Comparison of ENCODE assay signal across 26 cellular contexts in the genomic region with DNA sequence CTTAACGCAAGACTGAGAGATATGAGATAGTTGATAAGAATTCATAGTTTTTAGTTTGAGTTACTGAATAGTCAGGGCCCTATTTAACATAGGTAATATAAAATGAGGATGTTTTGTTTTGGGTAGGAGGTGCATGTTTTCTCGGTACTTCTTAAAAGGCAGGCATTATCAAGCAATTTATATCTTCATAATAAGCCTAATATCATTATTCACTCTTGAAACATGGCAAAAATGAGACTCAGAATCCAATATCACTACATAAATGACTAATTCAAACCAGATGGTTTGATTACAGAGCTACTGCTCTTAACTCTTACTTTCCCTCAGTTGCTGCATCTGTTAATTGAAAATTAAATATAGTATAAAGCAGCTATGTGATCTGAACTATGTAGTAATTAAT.
"Had no signal": no experiment of that assay in that cellular context is flagged by ENCODE, and none has a peak within 500 bp of the region (broad histone marks: within the 10 kb centered on the region; RNA-seq: fewer than 3 reads in every experiment).

No MANE protein-coding gene starts in this region.

- H3K4me1 Mint-ChIP-seq: activated naive CD4-positive, alpha-beta T cell treated with anti-CD3 and anti-CD28 coated beads, Interleukin-2, amount 50 U/mL, for 24 hours; brain; IgD-negative memory B cell; T-helper 17 cell had no signal

- H3K27me3 ChIP-seq: ascending aorta had no signal

- ATAC-seq: activated CD8-positive, alpha-beta T cell treated with anti-CD3 and anti-CD28 coated beads, Interleukin-2, amount 10 ng/mL, durations not matched to agents 7 days and 5 days; Panc1; Right ventricle myocardium inferior; T-helper 17 cell; WTC11 had no signal

- H3K4me3 ChIP-seq: ascending aorta had no signal

- H3K9me3 Mint-ChIP-seq: brain, WTC11 had no signal

- H3K4me3 Mint-ChIP-seq: activated CD8-positive, alpha-beta T cell treated with anti-CD3 and anti-CD28 coated beads, Interleukin-2, amount 10 ng/mL, durations not matched to agents 7 days and 5 days; activated naive CD4-positive, alpha-beta T cell treated with anti-CD3 and anti-CD28 coated beads, Interleukin-2, amount 50 U/mL, for 24 hours; activated T-cell treated with anti-CD3 and anti-CD28 coated beads, Interleukin-2, amount 50 U/mL, for 24 hours; activated T-helper 1 cell treated with anti-CD3 and anti-CD28 coated beads, Interleukin-12 subunit alpha, Interleukin-12 subunit beta, Interleukin-2, Interleukin-4 antibody, amounts not matched to agents 30 ng/mL and 10 ng/mL and 1 ng/mL, durations not matched to agents 14 hours and 24 hours and 36 hours; brain; IgD-negative memory B cell; T-helper 17 cell; WTC11 had no signal

- H3K36me3 ChIP-seq: ascending aorta had no signal

- H3K27ac Mint-ChIP-seq: activated CD8-positive, alpha-beta T cell treated with anti-CD3 and anti-CD28 coated beads, Interleukin-2, amount 10 ng/mL, durations not matched to agents 7 days and 5 days; activated naive CD4-positive, alpha-beta T cell treated with anti-CD3 and anti-CD28 coated beads, Interleukin-2, amount 50 U/mL, for 24 hours; activated T-cell treated with anti-CD3 and anti-CD28 coated beads, Interleukin-2, amount 50 U/mL, for 24 hours; activated T-helper 1 cell treated with anti-CD3 and anti-CD28 coated beads, Interleukin-12 subunit alpha, Interleukin-12 subunit beta, Interleukin-2, Interleukin-4 antibody, amounts not matched to agents 30 ng/mL and 10 ng/mL and 1 ng/mL, durations not matched to agents 14 hours and 24 hours and 36 hours; IgD-negative memory B cell; T-helper 17 cell; WTC11 had no signal

- H3K27me3 Mint-ChIP-seq: activated naive CD4-positive, alpha-beta T cell treated with anti-CD3 and anti-CD28 coated beads, Interleukin-2, amount 50 U/mL, for 24 hours; activated T-cell treated with anti-CD3 and anti-CD28 coated beads, Interleukin-2, amount 50 U/mL, for 24 hours; brain; IgD-negative memory B cell; T-helper 17 cell had no signal

- H3K9me3 ChIP-seq: ascending aorta had no signal

- H3K36me3 Mint-ChIP-seq: activated naive CD4-positive, alpha-beta T cell treated with anti-CD3 and anti-CD28 coated beads, Interleukin-2, amount 50 U/mL, for 24 hours; brain; IgD-negative memory B cell; WTC11 had no signal

- H3K27ac ChIP-seq: ascending aorta had no signal

- H3K4me1 ChIP-seq: ascending aorta had no signal

- DNase-seq: activated CD4-positive, alpha-beta T cell treated with anti-CD3 and anti-CD28 coated beads for 48 hours; activated CD4-positive, alpha-beta T cell treated with anti-CD3 and anti-CD28 coated beads, Interleukin-2, amount 50 U/mL, for 4 hours; activated CD4-positive, CD25-positive, alpha-beta regulatory T cell treated with anti-CD3 and anti-CD28 coated beads, Interleukin-2, amount 50 U/mL, for 72 hours; activated CD8-positive, alpha-beta T cell treated with anti-CD3 and anti-CD28 coated beads, Interleukin-2, amount 10 ng/mL, durations not matched to agents 7 days and 5 days; activated effector memory CD4-positive, alpha-beta T cell treated with Interleukin-2 at 50 U/mL for 16 hours; activated naive CD4-positive, alpha-beta T cell; activated T-cell treated with anti-CD3 and anti-CD28 coated beads, Interleukin-2, amount 50 U/mL, for 24 hours; amniotic stem cell; KG1; NCI-H1048; NCI-H2029; NCI-H345; NCI-H510A; NCI-H526 treated with DMSO at 0.1 percent for 48 hours; NCI-H82; RPMI8226; T-helper 17 cell; T-helper 9 cell had no signal
